In genomic region chr2:11774600-11774999, GRCh38 we compare ENCODE assay signal across 17 cellular contexts. TPM values are rescaled to one million over a fixed set of nuclear protein-coding genes. Genes with fewer than 3 reads are reported as not detected.
DNase-seq lines count a peak whose midpoint lies in the region; ATAC-seq lines count a peak whose summit lies in the region.
"Had no signal": no experiment of that assay in that cellular context is flagged by ENCODE, and none has a peak within 500 bp of the region (broad histone marks: within the 10 kb centered on the region; RNA-seq: fewer than 3 reads in every experiment).

No MANE protein-coding gene starts in this region.

- peak overlapping the region; percentile 74 for H3K27ac Mint-ChIP-seq in activated CD4-positive, alpha-beta T cell treated with anti-CD3 and anti-CD28 coated beads for 36 hours
- peak overlapping the region; percentile 68 for H3K27ac Mint-ChIP-seq in activated CD4-positive, alpha-beta memory T cell treated with anti-CD3 and anti-CD28 coated beads for 36 hours
- H3K27ac Mint-ChIP-seq in immature natural killer cell, result peak overlapping the region in 5 of 6 donors; percentile 80 to 96 (median 92)

- peaks cover 18 to 49% (median 39%) of the 10 kb centered on the region in 10 experiments for H3K4me1 ChIP-seq in BLaER1 treated with 17β-estradiol and CSF1 and Interleukin-3, amounts not matched to agents 10 nM and 100 nM

- POLR2A ChIA-PET in activated CD4-positive, alpha-beta T cell treated with anti-CD3 and anti-CD28 coated beads for 36 hours (lab: Charles Lee), result interaction anchor here (0.7 kb wide), 1 partner anchor 40 kb away, joined by 3 read pairs; no protein-coding TSS in a partner anchor
- POLR2A ChIA-PET in activated CD4-positive, alpha-beta memory T cell treated with anti-CD3 and anti-CD28 coated beads for 36 hours (lab: Charles Lee), result interaction anchor here (0.6 to 3.0 kb wide), 3 partner anchors 28 to 82 kb away, joined by 7 to 9 read pairs (median 9); partner anchors contain the start of gene LPIN1

- intact Hi-C loops in activated CD4-positive, alpha-beta T cell treated with anti-CD3 and anti-CD28 coated beads for 36 hours (cut with DNase I, micrococcal nuclease), result loop anchor here in 1 of 2 experiments (10.0 kb wide), 1 partner anchor 620 kb away; the partner anchor contains the start of gene SLC66A3
- intact Hi-C loops in activated CD4-positive, alpha-beta memory T cell treated with anti-CD3 and anti-CD28 coated beads for 36 hours (cut with micrococcal nuclease), result no loop called here

- peak overlapping the region in 4 of 11 experiments; percentile 19 to 77 (median 59); a peak in 6 of 22 replicates for H3K27ac ChIP-seq in BLaER1 treated with 17β-estradiol and CSF1 and Interleukin-3, amounts not matched to agents 10 nM and 100 nM
- H3K27ac ChIP-seq: C4-2B, ovary, SK-N-MC had no signal

- H4K20me1 ChIP-seq in BLaER1 treated with 17β-estradiol and CSF1 and Interleukin-3, amounts not matched to agents 10 nM and 100 nM, result peaks cover 0 to 8% (median 0%) of the 10 kb centered on the region in 11 experiments; a peak in 4 of 22 replicates

- ATAC-seq in activated CD4-positive, alpha-beta T cell treated with anti-CD3 and anti-CD28 coated beads for 36 hours, result no peak
- ATAC-seq: left colon had no signal

- no peak for DNase-seq in activated CD4-positive, alpha-beta T cell treated with anti-CD3 and anti-CD28 coated beads for 36 hours
- no peak for DNase-seq in activated CD4-positive, alpha-beta T cell treated with anti-CD3 and anti-CD28 coated beads for 4 hours
- DNase-seq in activated CD4-positive, alpha-beta memory T cell treated with anti-CD3 and anti-CD28 coated beads for 36 hours, result no peak
- DNase-seq in immature natural killer cell, result no peak
- DNase-seq in amniotic stem cell (lab: John Stamatoyannopoulos, UW), result no peak
- DNase-seq in NCI-H526 (lab: John Stamatoyannopoulos, UW), result no peak
- no peak for DNase-seq in H7
- DNase-seq: central memory CD4-positive, alpha-beta T cell; left colon; NCI-H69; ovary had no signal

- H3K4me1 Mint-ChIP-seq in activated CD4-positive, alpha-beta T cell treated with anti-CD3 and anti-CD28 coated beads for 36 hours, result peaks cover 48% of the 10 kb centered on the region
- peaks cover 57% of the 10 kb centered on the region for H3K4me1 Mint-ChIP-seq in activated CD4-positive, alpha-beta memory T cell treated with anti-CD3 and anti-CD28 coated beads for 36 hours (ENCODE audit: low read depth)
- peaks cover 48 to 56% of the 10 kb centered on the region in 2 donors for H3K4me1 Mint-ChIP-seq in immature natural killer cell

- no peaks in the 10 kb centered on the region for H3K27me3 ChIP-seq in BLaER1 treated with 17β-estradiol and CSF1 and Interleukin-3, amounts not matched to agents 10 nM and 100 nM
- H3K27me3 ChIP-seq in H7 (ENCODE audit: control insufficient read depth, insufficient read depth, low read length), result no peaks in the 10 kb centered on the region
- H3K27me3 ChIP-seq: adrenal gland, ovary had no signal

- H3K9me3 Mint-ChIP-seq in activated CD4-positive, alpha-beta T cell treated with anti-CD3 and anti-CD28 coated beads for 36 hours (ENCODE audit: low read depth), result no peaks in the 10 kb centered on the region
- H3K9me3 Mint-ChIP-seq in activated CD4-positive, alpha-beta memory T cell treated with anti-CD3 and anti-CD28 coated beads for 36 hours, result no peaks in the 10 kb centered on the region
- H3K9me3 Mint-ChIP-seq in immature natural killer cell, result no peaks in the 10 kb centered on the region
- H3K9me3 Mint-ChIP-seq: IgD-negative memory B cell had no signal

- H3K4me3 Mint-ChIP-seq in activated CD4-positive, alpha-beta T cell treated with anti-CD3 and anti-CD28 coated beads for 36 hours, result no peak overlapping the region
- no peak overlapping the region for H3K4me3 Mint-ChIP-seq in activated CD4-positive, alpha-beta memory T cell treated with anti-CD3 and anti-CD28 coated beads for 36 hours
- H3K4me3 Mint-ChIP-seq in immature natural killer cell, result peak overlapping the region in 1 of 5 donors; percentile 82

- H3K27me3 Mint-ChIP-seq in activated CD4-positive, alpha-beta T cell treated with anti-CD3 and anti-CD28 coated beads for 36 hours, result no peaks in the 10 kb centered on the region
- no peaks in the 10 kb centered on the region for H3K27me3 Mint-ChIP-seq in activated CD4-positive, alpha-beta memory T cell treated with anti-CD3 and anti-CD28 coated beads for 36 hours
- H3K27me3 Mint-ChIP-seq in immature natural killer cell (ENCODE audit: low read depth in 3 of 3), result peaks cover 0 to 1% (median 1%) of the 10 kb centered on the region in 3 donors
- H3K27me3 Mint-ChIP-seq: IgD-negative memory B cell had no signal

- peaks cover 50% of the 10 kb centered on the region for H3K36me3 Mint-ChIP-seq in activated CD4-positive, alpha-beta T cell treated with anti-CD3 and anti-CD28 coated beads for 36 hours (ENCODE audit: low read depth)
- H3K36me3 Mint-ChIP-seq in activated CD4-positive, alpha-beta memory T cell treated with anti-CD3 and anti-CD28 coated beads for 36 hours, result peaks cover 47% of the 10 kb centered on the region
- H3K36me3 Mint-ChIP-seq in immature natural killer cell, result peaks cover 23 to 33% (median 26%) of the 10 kb centered on the region in 3 donors

- 0 out of 22 replicates have a peak, but pooled peaks cover 0 to 4% (median 0%) of the 10 kb centered on the region in 11 experiments for H3K9me3 ChIP-seq in BLaER1 treated with 17β-estradiol and CSF1 and Interleukin-3, amounts not matched to agents 10 nM and 100 nM (replicated peaks in 1 of 11)
- H3K9me3 ChIP-seq: adrenal gland, ovary had no signal

- no peak overlapping the region for H3K4me3 ChIP-seq in BLaER1 treated with 17β-estradiol and CSF1 and Interleukin-3, amounts not matched to agents 10 nM and 100 nM
- no peak overlapping the region for H3K4me3 ChIP-seq in H7 (ENCODE audit: insufficient read depth, low read depth, low read length)
- H3K4me3 ChIP-seq: adrenal gland, ovary, skin epidermis had no signal

- no peak overlapping the region for H3K9ac ChIP-seq in BLaER1 treated with 17β-estradiol and CSF1 and Interleukin-3, amounts not matched to agents 10 nM and 100 nM

- H3K4me2 ChIP-seq in BLaER1 treated with 17β-estradiol and CSF1 and Interleukin-3, amounts not matched to agents 10 nM and 100 nM, result peak overlapping the region in 7 of 11 experiments; percentile 20 to 45 (median 38); a peak in 9 of 22 replicates

- CTCF ChIA-PET in activated CD4-positive, alpha-beta T cell treated with anti-CD3 and anti-CD28 coated beads for 36 hours (lab: Charles Lee), result interaction anchor here (0.7 to 1.7 kb wide), 15 partner anchors 9 to 87 kb away, joined by 3 to 6 read pairs (median 4); no protein-coding TSS in a partner anchor
- CTCF ChIA-PET in activated CD4-positive, alpha-beta memory T cell treated with anti-CD3 and anti-CD28 coated beads for 36 hours (lab: Charles Lee), result interaction anchor here (0.9 to 3.0 kb wide), 13 partner anchors 10 to 942 kb away, joined by 3 to 15 read pairs (median 6); partner anchors contain the start of genes LPIN1 and TRIB2

- H3K36me3 ChIP-seq in BLaER1 treated with 17β-estradiol and CSF1 and Interleukin-3, amounts not matched to agents 10 nM and 100 nM, result peaks cover 60 to 82% (median 72%) of the 10 kb centered on the region in 11 experiments
- peaks cover 2% of the 10 kb centered on the region for H3K36me3 ChIP-seq in H7 (replicated peaks; ENCODE audit: control insufficient read depth, insufficient read depth, low read length)
- H3K36me3 ChIP-seq: ovary had no signal

RNA-seq across cellular contexts. Expression of gene LPIN1, which starts 28.2 kb away (rescaled TPM):
- 10 to 100 TPM; 40.6 to 42.9 TPM for total RNA-seq in activated CD4-positive, alpha-beta T cell treated with anti-CD3 and anti-CD28 coated beads for 36 hours
- total RNA-seq in activated CD4-positive, alpha-beta memory T cell treated with anti-CD3 and anti-CD28 coated beads for 36 hours, result 10 to 100 TPM; 41.1 to 48.0 TPM
- 10 to 100 TPM; 14.1 to 34.0 (median 16.3) TPM for polyA plus RNA-seq in immature natural killer cell
- total RNA-seq in H7 (2014; rRNA removed; shearing (Covaris generic)), result 11.5 and 15.0 TPM in 2 replicates
